Comparison of ENCODE assay signal across 8 cellular contexts in genomic region chr3:160885791-160886286, GRCh38.
DNase-seq lines count a peak whose midpoint lies in the region; ATAC-seq, FAIRE-seq and TF ChIP-seq lines count a peak whose summit lies in the region.

No MANE protein-coding gene starts in this region.

- no peaks in the 10 kb centered on the region for H3K27me3 ChIP-seq in endothelial cell of umbilical vein (ENCODE audit: control insufficient read depth in 2 of 2, insufficient read depth in 2 of 2, low read length in 2 of 2)

- peak; percentile 28 for ATAC-seq in GM18873 (IDR thresholded peaks at IDR 0.05; ENCODE audit: low FRiP score, unreplicated experiment)
- ATAC-seq in HG02763 (IDR thresholded peaks at IDR 0.05; ENCODE audit: unreplicated experiment), result peak; percentile 34

- TF ChIP-seq POLR2A in endothelial cell of umbilical vein (IDR thresholded peaks at IDR 0.05; ENCODE audit: low read depth, low read length) (no peak), erythroblast (IDR thresholded peaks at IDR 0.05; ENCODE audit: low read length) (no peak)

- H3K9me3 ChIP-seq in endothelial cell of umbilical vein (replicated peaks; ENCODE audit: control insufficient read depth, insufficient read depth, low read length), result no peaks in the 10 kb centered on the region

- POLR2A ChIA-PET in endothelial cell of umbilical vein (lab: Charles Lee), result no interaction called here

- H4K20me1 ChIP-seq in endothelial cell of umbilical vein (replicated peaks; ENCODE audit: control insufficient read depth, extremely low read depth, insufficient read depth, low read length), result no peaks in the 10 kb centered on the region

- CTCF ChIA-PET in endothelial cell of umbilical vein (lab: Charles Lee), result interaction anchor here (1.4 kb wide), 1 partner anchor 15 kb away, joined by 3 read pairs; no protein-coding TSS in a partner anchor

- H3K36me3 ChIP-seq in endothelial cell of umbilical vein (ENCODE audit: control insufficient read depth in 2 of 2, extremely low read depth in 1 of 2, insufficient read depth in 2 of 2, low read length in 2 of 2), result no peaks in the 10 kb centered on the region

- no TSS peak for BruUV-seq in endothelial cell of umbilical vein (replicated peaks; lab: Mats Ljungman, UMichigan)

- no peaks in the 10 kb centered on the region for H3K9me1 ChIP-seq in endothelial cell of umbilical vein (replicated peaks; ENCODE audit: control insufficient read depth, extremely low read depth, insufficient read depth, low read length)

- no peak overlapping the region for H3K27ac ChIP-seq in endothelial cell of umbilical vein (ENCODE audit: insufficient read depth, low read depth, low read length)

- peak; percentile 64 for FAIRE-seq in endothelial cell of umbilical vein (lab: Jason Lieb, UNC)

- H3K4me3 ChIP-seq in endothelial cell of umbilical vein (replicated peaks in 1 of 3; ENCODE audit: insufficient read depth in 1 of 3, low read depth in 1 of 3, low read length in 3 of 3), result no peak overlapping the region

- H2AFZ ChIP-seq in endothelial cell of umbilical vein (ENCODE audit: low read depth, low read length), result no peak overlapping the region

- intact Hi-C loops in endothelial cell of umbilical vein (cut with micrococcal nuclease), result no loop called here

- no peak overlapping the region for H3K4me2 ChIP-seq in endothelial cell of umbilical vein (ENCODE audit: insufficient read depth, low read length)

- dilution Hi-C loops in endothelial cell of umbilical vein (cut with MboI; ENCODE audit: extremely low pct_ligation_motif_present, low sequenced_read_pairs), result no loop called here

- DNase-seq in NCI-H2171 treated with DMSO at 0.1 percent for 48 hours (lab: John Stamatoyannopoulos, UW) (peak; percentile 95), endothelial cell of umbilical vein (ENCODE audit: low read depth, low spot score) (peak; percentile 20), pons (ENCODE audit: low spot score) (peak; percentile 64), erythroblast (lab: John Stamatoyannopoulos, UW) (no peak), GF-D8 (lab: John Stamatoyannopoulos, UW) (no peak)
- no peak for DNase-seq in activated CD4-positive, CD25-positive, alpha-beta regulatory T cell treated with anti-CD3 and anti-CD28 coated beads, Interleukin-2, amount 50 U/mL, for 72 hours

- H3K79me2 ChIP-seq in endothelial cell of umbilical vein (ENCODE audit: control insufficient read depth, insufficient read depth, low read length), result no peaks in the 10 kb centered on the region

- H3K4me1 ChIP-seq in endothelial cell of umbilical vein (ENCODE audit: control insufficient read depth, extremely low read depth, insufficient read depth, low read length), result no peaks in the 10 kb centered on the region

- H3K9ac ChIP-seq in endothelial cell of umbilical vein (replicated peaks; ENCODE audit: extremely low read depth, insufficient read depth, low read length), result no peak overlapping the region

- TF ChIP-seq CTCF in endothelial cell of umbilical vein (IDR thresholded peaks at IDR 0.05; ENCODE audit: extremely low read depth in 1 of 2, insufficient read depth in 1 of 2, low read depth in 1 of 2, low read length in 2 of 2), result no peak

TF ChIP-seq in endothelial cell of umbilical vein, 7 proteins besides CTCF, POLR2A, EP300 and RAD21:
- TF ChIP-seq FOS (IDR thresholded peaks at IDR 0.05; ENCODE audit: borderline replicate concordance, insufficient read depth, low read length) (no peak), JUN (IDR thresholded peaks at IDR 0.05; ENCODE audit: borderline replicate concordance, insufficient read depth, insufficient read length, low read depth) (no peak), POLR2AphosphoS5 (IDR thresholded peaks at IDR 0.05; ENCODE audit: insufficient read depth, low read depth, low read length) (no peak), MYC (IDR thresholded peaks at IDR 0.05; ENCODE audit: low read depth, low read length) (no peak), EZH2 (IDR thresholded peaks at IDR 0.05; ENCODE audit: borderline replicate concordance, low read depth, low read length, severe bottlenecking) (no peak)
TF ChIP-seq in endothelial cell of umbilical vein: peak in this region for 0.

Comparison
In these comparisons a context has a peak if more than half of its experiments do, and no peak if none do; other contexts are left out.
1. DNase-seq: peak in NCI-H2171 treated with DMSO at 0.1 percent for 48 hours (single experiment), endothelial cell of umbilical vein (single experiment) and pons (single experiment); none in erythroblast (0 of 2), GF-D8 (single experiment) and activated CD4-positive, CD25-positive, alpha-beta regulatory T cell treated with anti-CD3 and anti-CD28 coated beads, Interleukin-2, amount 50 U/mL, for 72 hours (single experiment).